8 cellular contexts compared by ENCODE assay signal in the genomic region with DNA sequence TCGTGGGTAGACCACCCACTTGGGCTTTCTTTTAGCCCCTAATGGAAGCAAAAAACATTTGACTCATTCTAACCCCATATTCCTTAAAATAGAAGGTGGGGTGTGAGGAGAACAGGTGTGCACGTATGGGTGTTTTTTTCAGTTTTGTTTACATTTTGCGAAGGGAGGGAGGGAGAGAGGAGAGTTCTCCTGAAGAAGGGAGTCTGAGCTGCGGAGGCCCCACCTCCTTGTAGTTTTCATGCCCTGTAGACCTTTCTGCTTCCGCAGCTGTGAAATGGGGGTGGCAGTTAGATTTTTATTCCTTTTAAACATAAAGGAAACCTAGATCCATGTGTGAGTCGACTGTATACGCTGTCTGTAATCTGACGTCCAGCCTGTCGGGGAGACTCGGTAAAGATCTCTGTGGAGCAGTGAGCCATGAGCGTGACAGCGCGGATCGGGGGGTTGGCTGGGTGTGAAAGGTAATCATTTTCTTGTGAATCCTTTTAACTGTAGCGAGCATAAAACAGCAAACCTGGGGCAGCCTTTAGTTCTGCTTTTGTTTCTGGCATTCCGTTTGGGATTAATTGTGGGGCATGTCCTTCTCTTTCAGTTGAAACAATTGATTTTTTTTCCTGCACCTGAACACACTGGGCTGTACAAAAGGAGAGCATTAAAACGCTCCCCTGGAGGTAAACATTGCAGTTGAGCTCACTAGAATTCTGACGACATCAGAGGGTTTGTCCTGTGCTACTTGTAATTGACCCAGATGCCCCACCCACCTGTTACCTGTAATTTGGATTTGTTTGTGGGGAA. TPM values are rescaled to one million over a fixed set of nuclear protein-coding genes. Genes with fewer than 3 reads are reported as not detected.
DNase-seq lines count a peak whose midpoint lies in the region; ATAC-seq and TF ChIP-seq lines count a peak whose summit lies in the region.

No MANE protein-coding gene starts in this region.

- no peak for TF ChIP-seq CTCF in fibroblast of lung (conservative IDR thresholded peaks at IDR 0.05 in 1 of 2, IDR thresholded peaks at IDR 0.05 in 1 of 2; ENCODE audit: low read depth in 1 of 2, low read length in 2 of 2)
- TF ChIP-seq CTCF in retinal pigment epithelial cell (conservative IDR thresholded peaks at IDR 0.05; ENCODE audit: low read depth, low read length): no peak

- peaks cover 24% of the 10 kb centered on the region for H3K36me3 Mint-ChIP-seq in activated T-cell treated with anti-CD3 and anti-CD28 coated beads, Interleukin-2, amount 50 U/mL, for 4 hours (ENCODE audit: insufficient read depth)

- H3K9me3 ChIP-seq in fibroblast of lung (ENCODE audit: control insufficient read depth, insufficient read depth, low read depth, low read length): no peaks in the 10 kb centered on the region

- peaks cover 68% of the 10 kb centered on the region for H3K79me2 ChIP-seq in fibroblast of lung (ENCODE audit: control insufficient read depth, insufficient read depth, low read length)

- H3K9ac ChIP-seq in fibroblast of lung (ENCODE audit: insufficient read depth, low read length): no peak overlapping the region

- H3K4me1 ChIP-seq in fibroblast of lung (ENCODE audit: control insufficient read depth, extremely low read depth, insufficient read depth, low read length): peaks cover 12% of the 10 kb centered on the region

- peak overlapping the region; percentile 73 to 92 (median 90) for H3K4me3 ChIP-seq in fibroblast of lung (replicated peaks in 1 of 4; ENCODE audit: control extremely low read depth in 1 of 4, insufficient read depth in 1 of 4, low read depth in 3 of 4, low read length in 4 of 4)
- peak overlapping the region; percentile 82 for H3K4me3 ChIP-seq in retinal pigment epithelial cell (ENCODE audit: low read length)

- no peaks in the 10 kb centered on the region for H3K27me3 ChIP-seq in fibroblast of lung (ENCODE audit: control insufficient read depth, insufficient read depth, low read length)

- peak overlapping the region; percentile 92 for H3K4me3 Mint-ChIP-seq in activated T-cell treated with anti-CD3 and anti-CD28 coated beads, Interleukin-2, amount 50 U/mL, for 4 hours

- H3K9me3 Mint-ChIP-seq in activated T-cell treated with anti-CD3 and anti-CD28 coated beads, Interleukin-2, amount 50 U/mL, for 4 hours: no peaks in the 10 kb centered on the region

- H2AFZ ChIP-seq in fibroblast of lung (ENCODE audit: low read length): no peak overlapping the region

- H3K27ac ChIP-seq in fibroblast of lung (ENCODE audit: insufficient read depth, low read length): peak overlapping the region; percentile 8

- H3K36me3 ChIP-seq in fibroblast of lung (ENCODE audit: control insufficient read depth, insufficient read depth, low read length): peaks cover 4% of the 10 kb centered on the region

- no peak for DNase-seq in activated T-cell treated with anti-CD3 and anti-CD28 coated beads, Interleukin-2, amount 50 U/mL, for 4 hours
- DNase-seq in activated T-cell treated with anti-CD3 and anti-CD28 coated beads, Interleukin-2, amount 50 U/mL, for 1 hour: no peak
- DNase-seq in RKO (ENCODE audit: low spot score): peak; percentile 32
- DNase-seq in fibroblast of lung (ENCODE audit: low read depth in 2 of 2): no peak
- no peak for DNase-seq in retinal pigment epithelial cell (ENCODE audit: low read depth)
- no peak for DNase-seq in stimulated activated naive CD4-positive, alpha-beta T cell (lab: John Stamatoyannopoulos, UW)
- DNase-seq in NK-92 (lab: John Stamatoyannopoulos, UW; ENCODE audit: unreplicated experiment): no peak

- H3K4me1 Mint-ChIP-seq in activated T-cell treated with anti-CD3 and anti-CD28 coated beads, Interleukin-2, amount 50 U/mL, for 4 hours (ENCODE audit: low read depth): peaks cover 59% of the 10 kb centered on the region

- H4K20me1 ChIP-seq in fibroblast of lung (ENCODE audit: control insufficient read depth, extremely low read depth, insufficient read depth, low read length): peaks cover 11% of the 10 kb centered on the region

- peak overlapping the region; percentile 100 for H3K4me2 ChIP-seq in fibroblast of lung (ENCODE audit: extremely low read depth, insufficient read depth, low read length)

- ATAC-seq in activated T-cell treated with anti-CD3 and anti-CD28 coated beads, Interleukin-2, amount 50 U/mL, for 4 hours: no peak
- ATAC-seq in GM21423 (IDR thresholded peaks at IDR 0.05; ENCODE audit: unreplicated experiment): no peak

- H3K27me3 Mint-ChIP-seq in activated T-cell treated with anti-CD3 and anti-CD28 coated beads, Interleukin-2, amount 50 U/mL, for 4 hours (ENCODE audit: low read depth): no peaks in the 10 kb centered on the region

RNA-seq across cellular contexts. Expression of a gene that starts 2.3 kb away (rescaled TPM):
- total RNA-seq in activated T-cell treated with anti-CD3 and anti-CD28 coated beads, Interleukin-2, amount 50 U/mL, for 4 hours: 100 to 1,000 TPM; 116 to 123 (median 118) TPM
- 42.4 and 57.1 TPM in 2 replicates for total RNA-seq in fibroblast of lung
- polyA plus RNA-seq in fibroblast of lung: 20.5 and 28.1 TPM in 2 replicates
- polyA plus RNA-seq in fibroblast of lung (2012): 28.7 and 32.9 TPM in 2 replicates
- polyA minus RNA-seq in fibroblast of lung (ENCODE audit: low replicate concordance): 98.4 and 197 TPM in 2 replicates

RNA-seq across cellular contexts. Expression of a gene that starts 42.9 kb away (rescaled TPM):
- total RNA-seq in activated T-cell treated with anti-CD3 and anti-CD28 coated beads, Interleukin-2, amount 50 U/mL, for 4 hours: not detected
- 0.17 and 0.26 TPM in 2 replicates for total RNA-seq in fibroblast of lung
- 0.05 and 0.11 TPM in 2 replicates for polyA plus RNA-seq in fibroblast of lung
- polyA plus RNA-seq in fibroblast of lung (2012): 0.08 and 0.16 TPM in 2 replicates
- polyA minus RNA-seq in fibroblast of lung (ENCODE audit: low replicate concordance): not detected in 2 replicates
